Comparison of ENCODE assay signal across 1 cellular context in the genomic region with DNA sequence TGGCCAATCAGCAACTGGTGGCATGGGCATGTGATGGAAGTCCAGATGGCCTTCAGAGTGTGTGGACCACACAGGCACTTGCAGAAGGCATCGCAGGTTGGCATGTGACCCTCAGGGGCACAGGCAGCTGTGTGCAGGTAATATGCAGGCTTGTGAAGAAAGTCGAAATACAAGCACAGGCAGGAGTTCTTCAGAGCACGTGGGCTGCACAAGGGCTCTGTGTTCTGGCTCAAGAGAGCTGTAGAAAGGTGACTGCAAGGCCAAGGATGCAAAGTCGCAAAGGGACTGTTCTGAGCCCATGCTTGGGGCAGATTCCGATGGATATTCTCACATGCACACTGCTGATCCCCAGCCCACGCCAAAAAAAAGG.
TF ChIP-seq lines count a peak whose summit lies in the region.

No MANE protein-coding gene starts in this region.

TF ChIP-seq in SK-N-SH treated with all-trans-retinoic acid at 6 μM for 48 hours, 23 proteins besides CTCF, POLR2A, EP300 and RAD21 (continued from another document):
- TF ChIP-seq, protein P1, sequence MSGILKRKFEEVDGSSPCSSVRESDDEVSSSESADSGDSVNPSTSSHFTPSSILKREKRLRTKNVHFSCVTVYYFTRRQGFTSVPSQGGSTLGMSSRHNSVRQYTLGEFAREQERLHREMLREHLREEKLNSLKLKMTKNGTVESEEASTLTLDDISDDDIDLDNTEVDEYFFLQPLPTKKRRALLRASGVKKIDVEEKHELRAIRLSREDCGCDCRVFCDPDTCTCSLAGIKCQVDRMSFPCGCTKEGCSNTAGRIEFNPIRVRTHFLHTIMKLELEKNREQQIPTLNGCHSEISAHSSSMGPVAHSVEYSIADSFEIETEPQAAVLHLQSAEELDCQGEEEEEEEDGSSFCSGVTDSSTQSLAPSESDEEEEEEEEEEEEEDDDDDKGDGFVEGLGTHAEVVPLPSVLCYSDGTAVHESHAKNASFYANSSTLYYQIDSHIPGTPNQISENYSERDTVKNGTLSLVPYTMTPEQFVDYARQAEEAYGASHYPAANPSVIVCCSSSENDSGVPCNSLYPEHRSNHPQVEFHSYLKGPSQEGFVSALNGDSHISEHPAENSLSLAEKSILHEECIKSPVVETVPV (CRISPR knock-in tag; IDR thresholded peaks at IDR 0.05): no peak
- TF ChIP-seq SNAI2 (CRISPR knock-in tag; IDR thresholded peaks at IDR 0.05) (no peak), RARB (CRISPR knock-in tag; IDR thresholded peaks at IDR 0.05) (no peak), BACH2 (CRISPR knock-in tag; IDR thresholded peaks at IDR 0.05; ENCODE audit: borderline replicate concordance) (no peak), CSDC2 (CRISPR knock-in tag; IDR thresholded peaks at IDR 0.05) (no peak), OSR1 (CRISPR knock-in tag; IDR thresholded peaks at IDR 0.05) (no peak)
